8 cellular contexts compared by ENCODE assay signal in genomic region chr2:227473019-227473461, GRCh38. TPM values are rescaled to one million over a fixed set of nuclear protein-coding genes. Genes with fewer than 3 reads are reported as not detected.
DNase-seq lines count a peak whose midpoint lies in the region; ATAC-seq, FAIRE-seq and TF ChIP-seq lines count a peak whose summit lies in the region.

No MANE protein-coding gene starts in this region.

- SMC1A ChIA-PET in GM12878 (lab: Charles Lee; ENCODE audit: uncharacterized antibody, unreplicated experiment): interaction anchor here (0.7 to 5.3 kb wide), 24 partner anchors 8 to 388 kb away, joined by 3 to 56 read pairs (median 5); no protein-coding TSS in a partner anchor

- in situ Hi-C loops in GM12878 (cut with MboI): no loop called here

- H3K4me1 ChIP-seq in DOHH2 (ENCODE audit: control insufficient read depth, low read length) (peaks cover 19% of the 10 kb centered on the region), GM12878 (ENCODE audit: control insufficient read depth, insufficient read depth, low read length) (no peaks in the 10 kb centered on the region), mononuclear cell (ENCODE audit: insufficient read depth, low read length) (peaks cover 23% of the 10 kb centered on the region)

- CTCF ChIA-PET in GM12878 (lab: Yijun Ruan, JAX): interaction anchor here (0.9 to 6.9 kb wide), 12 partner anchors 10 to 389 kb away, joined by 3 to 127 read pairs (median 4); no protein-coding TSS in a partner anchor

- RAD21 ChIA-PET in GM12878 (lab: Charles Lee; ENCODE audit: unreplicated experiment): interaction anchor here (0.7 to 5.7 kb wide), 10 partner anchors 9 to 388 kb away, joined by 3 to 61 read pairs (median 5); no protein-coding TSS in a partner anchor

- H2AFZ ChIP-seq in GM12878 (ENCODE audit: control insufficient read depth, low read depth, low read length): no peak overlapping the region

- H3K27me3 ChIP-seq in DOHH2 (ENCODE audit: control insufficient read depth, low read length) (no peaks in the 10 kb centered on the region), GM12878 (replicated peaks in 1 of 2; ENCODE audit: control insufficient read depth in 2 of 2, insufficient read depth in 2 of 2, low read length in 1 of 2) (no peaks in the 10 kb centered on the region), mononuclear cell (ENCODE audit: insufficient read depth, low read length) (no peaks in the 10 kb centered on the region)

- intact Hi-C loops in GM12878 (cut with micrococcal nuclease; ENCODE audit: unreplicated experiment): loop anchor here (2.0 kb wide), 2 partner anchors 66 to 294 kb away; no protein-coding TSS in a partner anchor

- peak overlapping the region; percentile 65 for H3K9ac ChIP-seq in GM12878 (ENCODE audit: control insufficient read depth, insufficient read depth, low read length)

- no peak for TF ChIP-seq RAD21 in GM12878 (IDR thresholded peaks at IDR 0.05; ENCODE audit: insufficient read depth, low read depth, low read length)

- H3F3A ChIP-seq in DOHH2 (ENCODE audit: control insufficient read depth, insufficient read depth): no peaks in the 10 kb centered on the region

- ATAC-seq in GM12878: peak; percentile 34
- ATAC-seq in HG03565 (IDR thresholded peaks at IDR 0.05; ENCODE audit: unreplicated experiment): no peak
- ATAC-seq in GM21529 (IDR thresholded peaks at IDR 0.05; ENCODE audit: unreplicated experiment): no peak

- H3K4me2 ChIP-seq in DOHH2 (ENCODE audit: low read length) (peak overlapping the region; percentile 81), GM12878 (ENCODE audit: control insufficient read depth, insufficient read depth) (peak overlapping the region; percentile 98)

- H3K79me2 ChIP-seq in DOHH2 (ENCODE audit: control insufficient read depth, low read length): peaks cover 59% of the 10 kb centered on the region
- peaks cover 60% of the 10 kb centered on the region for H3K79me2 ChIP-seq in GM12878 (ENCODE audit: control insufficient read depth, insufficient read depth, low read length)

- TF ChIP-seq POLR2A in NB4 (IDR thresholded peaks at IDR 0.05; ENCODE audit: extremely low read depth, insufficient read length): no peak
- TF ChIP-seq POLR2A in GM12878 (IDR thresholded peaks at IDR 0.05; ENCODE audit: low read depth, low read length): no peak

- H3K4me3 ChIP-seq in DOHH2 (ENCODE audit: low read length): peak overlapping the region; percentile 92
- peak overlapping the region; percentile 69 for H3K4me3 ChIP-seq in NB4 (ENCODE audit: low read depth, low read length)
- peak overlapping the region; percentile 83 for H3K4me3 ChIP-seq in GM12878
- H3K4me3 ChIP-seq in mononuclear cell (ENCODE audit: low read length): peak overlapping the region; percentile 64

- POLR2A ChIA-PET in GM12878 (lab: Charles Lee): interaction anchor here (0.7 to 1.6 kb wide), 7 partner anchors 9 to 147 kb away, joined by 3 to 9 read pairs (median 3); partner anchors contain the start of gene MFF

- BruUV-seq in GM12878 (replicated peaks; lab: Mats Ljungman, UMichigan): no TSS peak

- H3K36me3 ChIP-seq in DOHH2 (ENCODE audit: control insufficient read depth, low read length): no peaks in the 10 kb centered on the region
- no peaks in the 10 kb centered on the region for H3K36me3 ChIP-seq in GM12878 (ENCODE audit: control insufficient read depth in 2 of 2, insufficient read depth in 2 of 2, low read length in 1 of 2)

- no peaks in the 10 kb centered on the region for H3K9me2 ChIP-seq in DOHH2 (replicated peaks; ENCODE audit: control insufficient read depth, low read length)

- DNase-seq in NB4 (ENCODE audit: low read depth) (no peak), GM12878 (ENCODE audit: low read depth, low spot score) (no peak), NCI-H187 (lab: John Stamatoyannopoulos, UW) (no peak), AML-193 (lab: John Stamatoyannopoulos, UW) (no peak)

- 1% methylated on average over 6 of the region's 19 CpGs for WGBS in GM12878 (ENCODE audit: insufficient coverage, insufficient replicate concordance, low lambda C conversion rate, missing lambda C conversion rate)

- H4K20me1 ChIP-seq in DOHH2 (ENCODE audit: control insufficient read depth, insufficient read depth, low read depth, low read length) (peaks cover 19% of the 10 kb centered on the region), GM12878 (ENCODE audit: control insufficient read depth, insufficient read depth) (no peaks in the 10 kb centered on the region)

- H3K27ac ChIP-seq in DOHH2 (ENCODE audit: low read depth, low read length) (no peak overlapping the region), GM12878 (ENCODE audit: control insufficient read depth, insufficient read depth) (peak overlapping the region; percentile 68)

- TF ChIP-seq EP300 in GM12878 (IDR thresholded peaks at IDR 0.05; ENCODE audit: borderline replicate concordance in 1 of 2, control insufficient read depth in 1 of 2, low read depth in 2 of 2, low read length in 2 of 2): no peak

- FAIRE-seq in GM12878 (lab: Jason Lieb, UNC): no peak

- TF ChIP-seq CTCF in DOHH2 (IDR thresholded peaks at IDR 0.05; ENCODE audit: low read depth, low read length, poor library complexity, severe bottlenecking) (no peak), NB4 (IDR thresholded peaks at IDR 0.05; ENCODE audit: low read depth, low read length) (no peak), GM12878 (IDR thresholded peaks at IDR 0.05 in 2 of 3, conservative IDR thresholded peaks at IDR 0.05 in 1 of 3; ENCODE audit: control insufficient read depth in 2 of 3, extremely low read depth in 1 of 3, insufficient read depth in 1 of 3, low read depth in 3 of 3, low read length in 3 of 3) (no peak)

- no peaks in the 10 kb centered on the region for H3K9me3 ChIP-seq in DOHH2 (ENCODE audit: control insufficient read depth, insufficient read depth, low read length)
- no peaks in the 10 kb centered on the region for H3K9me3 ChIP-seq in GM12878 (replicated peaks; ENCODE audit: control insufficient read depth, insufficient read depth, low read length)
- H3K9me3 ChIP-seq in mononuclear cell (ENCODE audit: low read depth, low read length): no peaks in the 10 kb centered on the region

TF ChIP-seq in GM12878, 131 proteins besides CTCF, POLR2A, EP300 and RAD21:
- TF ChIP-seq WRNIP1 (IDR thresholded peaks at IDR 0.05; ENCODE audit: borderline replicate concordance, low read depth, low read length): 0 out of 2 replicates have a peak, but pooled peaks have one; percentile 64
- no peak for TF ChIP-seq RB1 (IDR thresholded peaks at IDR 0.05; ENCODE audit: borderline replicate concordance)
- peak; percentile 48 for TF ChIP-seq MEF2B (IDR thresholded peaks at IDR 0.05; ENCODE audit: partially characterized antibody, poor library complexity, severe bottlenecking)

RNA-seq across cellular contexts. Expression of gene AGFG1, which starts 1.1 kb away (rescaled TPM):
- 90.3 and 96.0 TPM in 2 replicates for total RNA-seq in GM12878 (2013; cell fraction: nucleolus; rRNA removed)
- total RNA-seq in GM12878 (2014; rRNA removed): 97.1 and 100 TPM in 2 replicates
- total RNA-seq in GM12878 (2014; rRNA removed; fragmentation: Illumina TruSeq; extraction: Trizol): 78.2 and 80.7 TPM in 2 replicates
- 108 and 113 TPM in 2 replicates for total RNA-seq in GM12878 (2021)
- 33.7 TPM for polyA plus RNA-seq in GM12878 (2011; ENCODE audit: low read depth)
- 228 and 243 TPM in 2 replicates for polyA plus RNA-seq in GM12878 (2011; rRNA removed)
- polyA plus RNA-seq in GM12878 (2011; cell fraction: cytosol; rRNA removed): 200 and 228 TPM in 2 replicates
- polyA plus RNA-seq in GM12878 (2011; cell fraction: nucleus; rRNA removed): 112 and 150 TPM in 2 replicates
- 32.7 and 53.4 TPM in 2 replicates for polyA plus RNA-seq in GM12878 (2012)
- polyA plus RNA-seq in GM12878 (2014; fragmentation: Illumina TruSeq; extraction: Trizol): 78.4 and 96.3 TPM in 2 replicates
- 10 to 100 TPM; 28.6 to 53.2 TPM for polyA plus RNA-seq in GM12878 (2014; fragmentation: Nextera tagmentation; extraction: Ambion mirVana)
- 76.3 and 82.7 TPM in 2 replicates for polyA plus RNA-seq in GM12878 (2014; rRNA removed)
- polyA plus RNA-seq in GM12878 (2016; fragmentation: Nextera tagmentation; extraction: Ambion mirVana): 1 to 10 TPM; 7.3 to 8.8 TPM
- polyA minus RNA-seq in GM12878 (2011; rRNA and poly(A)+ RNA removed): 410 and 440 TPM in 2 replicates
- polyA minus RNA-seq in GM12878 (2011; cell fraction: cytosol; rRNA and poly(A)+ RNA removed): 96.4 and 106 TPM in 2 replicates
- polyA minus RNA-seq in GM12878 (2011; cell fraction: nucleus; rRNA and poly(A)+ RNA removed): 68.8 and 110 TPM in 2 replicates
- total RNA-seq in mononuclear cell: 86.6 TPM
